In the genomic region with DNA sequence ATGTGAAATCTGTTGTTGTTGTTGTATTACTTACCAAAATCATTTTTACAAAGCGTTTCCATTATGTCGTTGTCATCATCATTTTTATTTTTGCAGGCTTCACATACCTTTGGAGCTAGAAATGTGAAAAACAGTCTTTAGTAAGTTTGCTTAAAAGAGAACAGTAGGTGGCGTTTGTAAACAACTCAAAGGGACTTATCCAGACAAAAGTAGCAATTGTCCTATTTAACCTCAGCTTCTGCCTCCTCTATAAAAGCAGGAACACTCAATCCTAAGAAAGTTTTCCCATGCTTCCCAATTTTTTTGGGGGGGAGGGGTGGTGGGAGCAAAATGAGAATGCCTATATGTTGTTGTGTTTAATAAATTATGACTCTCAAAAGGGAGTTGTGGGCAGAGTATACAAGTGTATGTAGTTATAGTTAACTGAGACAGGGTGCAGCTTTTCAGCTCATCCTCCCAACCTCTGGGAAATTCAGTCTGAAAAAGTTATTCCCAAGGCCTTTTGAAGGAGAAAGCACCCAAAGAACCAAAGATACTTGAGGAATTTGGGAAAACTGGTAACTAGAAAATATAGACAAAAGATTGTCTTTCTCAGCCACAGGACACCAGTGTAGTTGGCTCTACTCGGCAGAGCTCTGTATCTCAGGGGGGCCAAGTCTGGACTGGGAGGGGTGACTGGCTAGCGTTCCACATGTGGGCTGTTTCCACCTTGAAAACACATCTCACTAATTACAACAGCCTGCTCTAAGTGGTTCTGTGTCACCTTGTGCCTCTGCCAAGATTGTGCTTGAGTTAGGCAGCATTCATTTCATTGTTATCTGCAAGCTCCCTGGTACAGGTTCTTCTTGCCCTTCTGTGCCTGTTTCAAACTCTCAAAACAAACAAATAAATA, we compare ENCODE assay signal across 9 cellular contexts. TPM values are rescaled to one million over a fixed set of nuclear protein-coding genes. Genes with fewer than 3 reads are reported as not detected.
A peak's percentile ranks its signal among the peaks of the same experiment; 100 is the strongest.
DNase-seq lines count a peak whose midpoint lies in the region; ATAC-seq, FAIRE-seq and TF ChIP-seq lines count a peak whose summit lies in the region.
"Had no signal": no experiment of that assay in that cellular context is flagged by ENCODE, and none has a peak within 500 bp of the region (broad histone marks: within the 10 kb centered on the region; RNA-seq: fewer than 3 reads in every experiment).

No MANE protein-coding gene starts in this region.

- 2% methylated on average over 5 of the region's 5 CpGs for WGBS in A549 (ENCODE audit: missing lambda C conversion rate)
- 28 to 31% methylated on average over 4 to 5 of the region's 5 CpGs for WGBS in gastroesophageal sphincter (ENCODE audit: low coverage in 1 of 2), 2 donors

- TF ChIP-seq CTCF in A549 (IDR thresholded peaks at IDR 0.05): peak; percentile 40
- peak; percentile 72 for TF ChIP-seq CTCF in RWPE2 (IDR thresholded peaks at IDR 0.05; ENCODE audit: poor library complexity, severe bottlenecking)
- peak in 3 of 4 experiments; percentile 35 to 41 (median 37) for TF ChIP-seq CTCF in gastroesophageal sphincter (IDR thresholded peaks at IDR 0.05)

- H3K4me3 ChIP-seq in A549 (no peak overlapping the region), RWPE2 (ENCODE audit: severe bottlenecking) (no peak overlapping the region), gastroesophageal sphincter (peak overlapping the region in 1 of 2 donors; percentile 17), MG63 (no peak overlapping the region)

- no peaks in the 10 kb centered on the region for H3K36me3 ChIP-seq in RWPE2 (ENCODE audit: low read depth)
- no peaks in the 10 kb centered on the region for H3K36me3 ChIP-seq in gastroesophageal sphincter
- no peaks in the 10 kb centered on the region for H3K36me3 ChIP-seq in MG63

- CTCF ChIA-PET in A549 (lab: Yijun Ruan, JAX): interaction anchor here (0.6 to 2.5 kb wide), 8 partner anchors 8 to 579 kb away, joined by 3 to 9 read pairs (median 4); no protein-coding TSS in a partner anchor

- TF ChIP-seq RAD21 in A549 (conservative IDR thresholded peaks at IDR 0.05 in 1 of 2, IDR thresholded peaks at IDR 0.05 in 1 of 2): peak; percentile 43 to 48; a peak in 3 of 5 replicates

- no peak for TF ChIP-seq POLR2A in A549 (IDR thresholded peaks at IDR 0.05; ENCODE audit: low read length)
- TF ChIP-seq POLR2A in gastroesophageal sphincter (IDR thresholded peaks at IDR 0.05): no peak

- H3K27ac ChIP-seq in A549 (no peak overlapping the region), RWPE2 (ENCODE audit: poor library complexity, severe bottlenecking) (no peak overlapping the region), gastroesophageal sphincter (peak overlapping the region in 1 of 4 donors; percentile 32)

- peak; percentile 62 to 67; a peak in 4 of 6 replicates for ATAC-seq in A549
- ATAC-seq in GM18868 (IDR thresholded peaks at IDR 0.05; ENCODE audit: unreplicated experiment): peak; percentile 32
- no peak for ATAC-seq in RWPE2 (ENCODE audit: low read depth)
- no peak for ATAC-seq in gastroesophageal sphincter
- no peak for ATAC-seq in HG03432 (IDR thresholded peaks at IDR 0.05; ENCODE audit: unreplicated experiment)

- no peaks in the 10 kb centered on the region for H3K4me1 ChIP-seq in A549
- peaks cover 11% of the 10 kb centered on the region for H3K4me1 ChIP-seq in RWPE2 (ENCODE audit: insufficient read depth, poor library complexity, severe bottlenecking)
- peaks cover 0 to 28% (median 11%) of the 10 kb centered on the region in 3 donors for H3K4me1 ChIP-seq in gastroesophageal sphincter

- FAIRE-seq in A549 (lab: Jason Lieb, UNC): no peak

- H3K27me3 ChIP-seq in RWPE2 (ENCODE audit: insufficient read depth, poor library complexity, severe bottlenecking): peaks cover 58% of the 10 kb centered on the region
- peaks cover 50% of the 10 kb centered on the region for H3K27me3 ChIP-seq in gastroesophageal sphincter
- H3K27me3 ChIP-seq in MG63: peaks cover 30% of the 10 kb centered on the region

- intact Hi-C loops in posterior vena cava (cut with DNase I): loop anchor here (10.0 kb wide), 2 partner anchors 529 to 539 kb away; no protein-coding TSS in a partner anchor

- H3K4me2 ChIP-seq in A549: no peak overlapping the region

- POLR2A ChIA-PET in A549 (lab: Yijun Ruan, JAX): interaction anchor here (0.7 kb wide), 1 partner anchor 149 kb away, joined by 6 read pairs; no protein-coding TSS in a partner anchor

- H3K9me3 ChIP-seq in A549 (no peaks in the 10 kb centered on the region), RWPE2 (ENCODE audit: severe bottlenecking) (no peaks in the 10 kb centered on the region), gastroesophageal sphincter (no peaks in the 10 kb centered on the region), MG63 (no peaks in the 10 kb centered on the region)

- TF ChIP-seq EP300 in A549 (IDR thresholded peaks at IDR 0.05): no peak
- no peak for TF ChIP-seq EP300 in gastroesophageal sphincter (IDR thresholded peaks at IDR 0.05)

- peak in 1 of 2 experiments; percentile 14 for DNase-seq in A549 (ENCODE audit: low read depth in 1 of 2, low spot score in 1 of 2)
- DNase-seq in RWPE2 (ENCODE audit: low spot score): no peak
- DNase-seq in MG63: no peak
- no peak for DNase-seq in posterior vena cava (ENCODE audit: low spot score)
- DNase-seq in D341Med (ENCODE audit: low spot score): no peak
- DNase-seq: stimulated activated naive B cell treated with anti-CD40 and anti-IgM and Interleukin-4, amounts not matched to agents 10 μg/mL and 1 μg/mL and 100 μg/mL, for 72 hours had no signal

TF ChIP-seq in A549, 52 proteins besides CTCF, POLR2A, EP300 and RAD21:
- no peak for TF ChIP-seq RARB (CRISPR knock-in tag; IDR thresholded peaks at IDR 0.05)
- TF ChIP-seq SMC3 (IDR thresholded peaks at IDR 0.05): peak; percentile 38; the same call in 1 of the 3 replicates

RNA-seq across cellular contexts. Expression of gene SFRP2, which starts 2.8 kb away (rescaled TPM):
- polyA plus RNA-seq in A549 (2011; rRNA removed): not detected in 2 replicates
- polyA plus RNA-seq in A549 (2012; cell fraction: cytosol; rRNA removed): not detected in 2 replicates
- not detected in 2 replicates for polyA plus RNA-seq in A549 (2012; cell fraction: nucleus; rRNA removed)
- polyA plus RNA-seq in A549 (2017; fragmentation: RNase III; extraction: RNeasy Plus Mini Kit Qiagen cat#74134 plus additional on column Dnase treatment): not detected in 3 replicates
- polyA minus RNA-seq in A549 (2011; rRNA and poly(A)+ RNA removed): not detected in 2 replicates
- 10 to 100 TPM; 12.3 to 36.5 (median 21.2) TPM for total RNA-seq in gastroesophageal sphincter
- 0.52 TPM in 1 of 2 replicates, not detected in the other for total RNA-seq in MG63 (2014; rRNA removed; shearing (Covaris generic); ENCODE audit: low replicate concordance)
- total RNA-seq in posterior vena cava: 100 to 1,000 TPM; 157 to 313 TPM

RNA-seq across cellular contexts. Expression of gene RNF175, which starts 26.3 kb away (rescaled TPM):
- polyA plus RNA-seq in A549 (2011; rRNA removed) (0.05 TPM in 1 of 2 replicates, not detected in the other), A549 (2017; fragmentation: RNase III; extraction: RNeasy Plus Mini Kit Qiagen cat#74134 plus additional on column Dnase treatment) (not detected in 3 replicates)
- not detected in 2 replicates for polyA plus RNA-seq in A549 (2012; cell fraction: cytosol; rRNA removed)
- not detected in 2 replicates for polyA plus RNA-seq in A549 (2012; cell fraction: nucleus; rRNA removed)
- polyA minus RNA-seq in A549 (2011; rRNA and poly(A)+ RNA removed): not detected in 2 replicates
- total RNA-seq in gastroesophageal sphincter (under 1 TPM in 3 of 4 donors, not detected in 1; 0.16 to 0.89 (median 0.67) TPM), posterior vena cava (under 1 TPM in 1 of 2 donors, not detected in 1; 0.52 TPM)
- total RNA-seq in MG63 (2014; rRNA removed; shearing (Covaris generic); ENCODE audit: low replicate concordance): 0.59 TPM in 1 of 2 replicates, not detected in the other

Comparison
In these comparisons a context has a peak if more than half of its experiments do, and no peak if none do; other contexts are left out.
1. ATAC-seq: peak in A549 (2 of 2) and GM18868 (single experiment); none in RWPE2 (single experiment), gastroesophageal sphincter (single experiment) and HG03432 (single experiment).
2. Peak in every context shown above with its lines, with median percentiles within 50 percentile points of each other: CTCF ChIP-seq.